Comparison of ENCODE assay signal across 8 cellular contexts in the genomic region with DNA sequence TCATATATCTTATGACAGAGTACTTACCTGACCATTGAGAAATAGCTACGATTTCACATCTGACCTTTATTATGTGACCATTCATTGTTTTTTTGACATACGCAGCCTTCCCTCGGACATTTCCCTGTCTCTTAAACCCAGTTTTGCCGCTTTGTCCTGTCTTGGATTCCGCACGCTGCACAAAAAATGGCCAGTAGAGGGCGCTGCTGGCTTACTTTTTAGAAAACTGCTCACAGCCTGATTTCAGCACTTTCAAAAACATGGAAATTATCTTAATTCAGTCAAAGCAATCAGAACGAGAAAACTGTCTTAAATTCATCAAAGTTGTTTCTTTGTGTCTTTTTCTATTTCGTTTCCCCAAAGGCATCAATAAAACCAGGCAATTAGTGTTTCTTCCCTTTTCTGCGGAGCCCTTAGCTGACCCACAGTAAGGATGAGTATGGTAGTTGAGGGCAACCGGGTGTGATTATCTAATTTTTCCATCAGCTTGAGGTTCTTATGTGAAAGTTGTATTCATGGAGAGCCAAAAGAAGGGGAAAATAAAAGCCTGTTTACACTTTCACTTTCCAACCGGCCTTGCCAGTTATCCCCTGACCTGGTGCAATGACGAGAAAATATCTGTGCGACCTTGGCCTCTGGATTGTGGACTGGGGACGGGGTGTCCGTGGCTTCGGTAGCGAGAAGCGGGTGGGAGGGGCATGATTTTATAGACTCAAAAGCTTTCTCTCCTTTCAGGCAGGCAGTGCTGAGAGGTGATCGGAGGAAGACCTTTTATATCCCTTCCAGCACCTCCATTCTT.
A peak's percentile ranks its signal among the peaks of the same experiment; 100 is the strongest.
DNase-seq lines count a peak whose midpoint lies in the region; ATAC-seq, FAIRE-seq and TF ChIP-seq lines count a peak whose summit lies in the region.

No MANE protein-coding gene starts in this region.

- intact Hi-C loops in HepG2 (cut with micrococcal nuclease; ENCODE audit: unreplicated experiment) = loop anchor here (1.0 to 10.0 kb wide), 6 partner anchors 159 to 1918 kb away; no protein-coding TSS in a partner anchor

- peak; percentile 71 for TF ChIP-seq RAD21 in HepG2 (CRISPR knock-in tag; IDR thresholded peaks at IDR 0.05)

- H3K4me2 ChIP-seq in HepG2 (ENCODE audit: low read depth, low read length) = peak overlapping the region; percentile 84

- H3K27ac ChIP-seq in coronary artery (no peak overlapping the region), HepG2 (ENCODE audit: extremely low read length, insufficient read depth, low read length) (no peak overlapping the region)

- H2AFZ ChIP-seq in HepG2 (ENCODE audit: low read length) = peak overlapping the region; percentile 95

- TF ChIP-seq CTCF in GM12873 (IDR thresholded peaks at IDR 0.05; ENCODE audit: insufficient read depth, low read depth, low read length, missing control alignments) = peak; percentile 78
- TF ChIP-seq CTCF in coronary artery (IDR thresholded peaks at IDR 0.05) = peak; percentile 68
- TF ChIP-seq CTCF in HepG2 (CRISPR knock-in tag; IDR thresholded peaks at IDR 0.05) = peak; percentile 84

- no peak for TF ChIP-seq POLR2A in HepG2 (IDR thresholded peaks at IDR 0.05; ENCODE audit: insufficient read depth in 1 of 2, low read depth in 2 of 2, low read length in 2 of 2)

- POLR2A ChIA-PET in HepG2 (lab: Yijun Ruan, JAX) = no interaction called here

- H3K36me3 ChIP-seq in HepG2 (replicated peaks in 1 of 2; ENCODE audit: control insufficient read depth in 1 of 2, insufficient read depth in 2 of 2, low read length in 2 of 2) = no peaks in the 10 kb centered on the region

- in situ Hi-C loops in HepG2 (cut with HindIII; ENCODE audit: extremely low pct_ligation_motif_present, low pct_unique_long_range_greater_than_20kb) = loop anchor here (10.0 to 25.0 kb wide), 4 partner anchors 158 to 1921 kb away; no protein-coding TSS in a partner anchor

- H3K4me3 ChIP-seq in coronary artery (peak overlapping the region; percentile 41), HepG2 (replicated peaks in 1 of 3; ENCODE audit: insufficient read depth in 1 of 3, low read depth in 2 of 3, low read length in 3 of 3) (peak overlapping the region; percentile 48 to 67 (median 62))

- WGBS in HepG2 (ENCODE audit: low lambda C conversion rate) = 3% methylated on average over 20 of the region's 20 CpGs

- CTCF ChIA-PET in HepG2 (lab: Yijun Ruan, JAX; ENCODE audit: low intra/inter-chr PET ratio, low total read pairs) = interaction anchor here (1.2 to 1.8 kb wide), 2 partner anchors 1148 to 1919 kb away, joined by 4 to 8 read pairs; no protein-coding TSS in a partner anchor

- H3K4me1 ChIP-seq in HepG2 (ENCODE audit: insufficient read depth, low read length) = peaks cover 13% of the 10 kb centered on the region

- no peaks in the 10 kb centered on the region for H3K9me3 ChIP-seq in HepG2 (ENCODE audit: low read length)

- peak overlapping the region; percentile 45; the same call in 1 of the 2 replicates for H3K9ac ChIP-seq in HepG2 (ENCODE audit: insufficient read depth, low read depth, low read length)

- peak; percentile 46 for DNase-seq in NCI-H2196 treated with DMSO at 0.1 percent for 48 hours (lab: John Stamatoyannopoulos, UW; ENCODE audit: unreplicated experiment)
- peak; percentile 57 to 72 for DNase-seq in activated CD4-positive, alpha-beta T cell treated with anti-CD3 and anti-CD28 coated beads for 4 hours
- DNase-seq in coronary artery (ENCODE audit: low spot score) = no peak
- peak; percentile 52 for DNase-seq in HepG2 (ENCODE audit: low spot score)
- peak; percentile 48 to 71 for DNase-seq in stimulated activated CD4-positive, alpha-beta T cell treated with anti-CD3 and anti-CD28 coated beads, Interleukin-4, amount 100 ng/mL, for 4 hours

- ATAC-seq in HG02870 (IDR thresholded peaks at IDR 0.05; ENCODE audit: unreplicated experiment) (peak; percentile 82), HepG2 (peak; percentile 94), HG03045 (IDR thresholded peaks at IDR 0.05; ENCODE audit: unreplicated experiment) (no peak)

- H3K79me2 ChIP-seq in HepG2 (ENCODE audit: insufficient read depth, low read length) = no peaks in the 10 kb centered on the region

- no peaks in the 10 kb centered on the region for H4K20me1 ChIP-seq in HepG2 (ENCODE audit: insufficient read depth, low read length)

- peak; percentile 85 for FAIRE-seq in HepG2 (lab: Jason Lieb, UNC)

- no peak for TF ChIP-seq EP300 in HepG2 (IDR thresholded peaks at IDR 0.05; ENCODE audit: low read depth in 2 of 2, low read length in 2 of 2)
- no peak for TF ChIP-seq EP300 in HepG2 (CRISPR knock-in tag; IDR thresholded peaks at IDR 0.05; ENCODE audit: borderline replicate concordance)

- BruUV-seq in HepG2 (replicated peaks; lab: Mats Ljungman, UMichigan) = no TSS peak

- 0 out of 5 replicates have a peak, but pooled peaks cover 0 to 7% of the 10 kb centered on the region in 2 experiments for H3K27me3 ChIP-seq in HepG2 (ENCODE audit: control insufficient read depth in 1 of 2, insufficient read depth in 2 of 2, low read length in 2 of 2)

TF ChIP-seq in HepG2, 621 proteins besides CTCF, POLR2A, EP300 and RAD21 (continues in another document):
- 0 out of 2 replicates have a peak, but pooled peaks have one; percentile 40 for TF ChIP-seq POGK (CRISPR knock-in tag; conservative IDR thresholded peaks at IDR 0.05)
- peak; percentile 87 for TF ChIP-seq STAG1 (CRISPR knock-in tag; IDR thresholded peaks at IDR 0.05)
- no peak for TF ChIP-seq ZNF563 (CRISPR knock-in tag; IDR thresholded peaks at IDR 0.05)
- no peak for TF ChIP-seq ZSCAN12 (CRISPR knock-in tag; IDR thresholded peaks at IDR 0.05)
- TF ChIP-seq NFYB (CRISPR knock-in tag; IDR thresholded peaks at IDR 0.05) = no peak
- no peak for TF ChIP-seq ZFYVE20 (CRISPR knock-in tag; IDR thresholded peaks at IDR 0.05; ENCODE audit: borderline replicate concordance, low read depth)
- peak; percentile 45 for TF ChIP-seq SMC3 (IDR thresholded peaks at IDR 0.05; ENCODE audit: low read length)
- no peak for TF ChIP-seq LBX2 (CRISPR knock-in tag; IDR thresholded peaks at IDR 0.05; ENCODE audit: borderline replicate concordance)
- TF ChIP-seq, protein P1, sequence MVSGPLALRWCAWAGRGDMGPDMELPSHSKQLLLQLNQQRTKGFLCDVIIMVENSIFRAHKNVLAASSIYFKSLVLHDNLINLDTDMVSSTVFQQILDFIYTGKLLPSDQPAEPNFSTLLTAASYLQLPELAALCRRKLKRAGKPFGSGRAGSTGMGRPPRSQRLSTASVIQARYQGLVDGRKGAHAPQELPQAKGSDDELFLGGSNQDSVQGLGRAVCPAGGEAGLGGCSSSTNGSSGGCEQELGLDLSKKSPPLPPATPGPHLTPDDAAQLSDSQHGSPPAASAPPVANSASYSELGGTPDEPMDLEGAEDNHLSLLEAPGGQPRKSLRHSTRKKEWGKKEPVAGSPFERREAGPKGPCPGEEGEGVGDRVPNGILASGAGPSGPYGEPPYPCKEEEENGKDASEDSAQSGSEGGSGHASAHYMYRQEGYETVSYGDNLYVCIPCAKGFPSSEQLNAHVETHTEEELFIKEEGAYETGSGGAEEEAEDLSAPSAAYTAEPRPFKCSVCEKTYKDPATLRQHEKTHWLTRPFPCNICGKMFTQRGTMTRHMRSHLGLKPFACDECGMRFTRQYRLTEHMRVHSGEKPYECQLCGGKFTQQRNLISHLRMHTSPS (CRISPR knock-in tag; IDR thresholded peaks at IDR 0.05; ENCODE audit: low read depth) = no peak
- TF ChIP-seq FOXJ3 (CRISPR knock-in tag; IDR thresholded peaks at IDR 0.05; ENCODE audit: borderline replicate concordance) = no peak
- 0 out of 2 replicates have a peak, but pooled peaks have one; percentile 7 for TF ChIP-seq PPARG (CRISPR knock-in tag; conservative IDR thresholded peaks at IDR 0.05)
- no peak for TF ChIP-seq MTA1 (CRISPR knock-in tag; IDR thresholded peaks at IDR 0.05; ENCODE audit: borderline replicate concordance)
- TF ChIP-seq ZNF550 (CRISPR knock-in tag; IDR thresholded peaks at IDR 0.05; ENCODE audit: borderline replicate concordance) = no peak
- no peak for TF ChIP-seq GABPB1 (CRISPR knock-in tag; IDR thresholded peaks at IDR 0.05)
- no peak for TF ChIP-seq NFIB (CRISPR knock-in tag; IDR thresholded peaks at IDR 0.05; ENCODE audit: borderline replicate concordance)
- TF ChIP-seq ZNF546 (CRISPR knock-in tag; conservative IDR thresholded peaks at IDR 0.05) = no peak
- TF ChIP-seq, protein P2, sequence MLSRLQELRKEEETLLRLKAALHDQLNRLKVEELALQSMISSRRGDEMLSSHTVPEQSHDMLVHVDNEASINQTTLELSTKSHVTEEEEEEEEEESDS (CRISPR knock-in tag; IDR thresholded peaks at IDR 0.05; ENCODE audit: borderline replicate concordance) = no peak
- no peak for TF ChIP-seq ZNF557 (CRISPR knock-in tag; IDR thresholded peaks at IDR 0.05)
- peak; percentile 65 for TF ChIP-seq SALL1 (CRISPR knock-in tag; IDR thresholded peaks at IDR 0.05)
- TF ChIP-seq ZNF3 (CRISPR knock-in tag; IDR thresholded peaks at IDR 0.05) = no peak
- no peak for TF ChIP-seq TRIM24 (CRISPR knock-in tag; IDR thresholded peaks at IDR 0.05)
- peak in 1 of 2 experiments; percentile 65; a peak in 2 of 4 replicates for TF ChIP-seq ATF4 (CRISPR knock-in tag; IDR thresholded peaks at IDR 0.05)
